8 cellular contexts compared by ENCODE assay signal in genomic region chr22:46043816-46044717, GRCh38.
DNase-seq lines count a peak whose midpoint lies in the region; ATAC-seq and TF ChIP-seq lines count a peak whose summit lies in the region.

No MANE protein-coding gene starts in this region.

- peak; percentile 28 for DNase-seq in NCI-H2107 treated with DMSO at 0.1 percent for 48 hours (lab: John Stamatoyannopoulos, UW; ENCODE audit: unreplicated experiment)
- no peak for DNase-seq in NCI-H2107 (lab: John Stamatoyannopoulos, UW)
- DNase-seq in activated CD4-positive, CD25-positive, alpha-beta regulatory T cell treated with anti-CD3 and anti-CD28 coated beads, Interleukin-2, amount 50 U/mL, for 72 hours: peak; percentile 29
- no peak for DNase-seq in esophagus squamous epithelium (lab: John Stamatoyannopoulos, UW)
- DNase-seq in natural killer cell: no peak

- no peaks in the 10 kb centered on the region for H3K36me3 Mint-ChIP-seq in natural killer cell

- peak overlapping the region; percentile 72 to 76 for H3K27ac Mint-ChIP-seq in natural killer cell

- H3K4me1 ChIP-seq in esophagus squamous epithelium: peaks cover 52 to 94% (median 57%) of the 10 kb centered on the region in 3 donors

- peak; percentile 5 to 55 (median 52) for ATAC-seq in natural killer cell
- no peak for ATAC-seq in HG02642 (IDR thresholded peaks at IDR 0.05; ENCODE audit: poor library complexity, unreplicated experiment)
- ATAC-seq in GM21528 (IDR thresholded peaks at IDR 0.05; ENCODE audit: low FRiP score, unreplicated experiment): no peak
- ATAC-seq in HG02973 (IDR thresholded peaks at IDR 0.05; ENCODE audit: unreplicated experiment): no peak

- H3K4me3 ChIP-seq in esophagus squamous epithelium: peak overlapping the region; percentile 56 to 84 (median 76)

- peak overlapping the region; percentile 93 to 100 (median 99) for H3K27ac ChIP-seq in esophagus squamous epithelium

- peak overlapping the region; percentile 84 for H3K4me3 Mint-ChIP-seq in natural killer cell

- H3K27me3 Mint-ChIP-seq in natural killer cell (ENCODE audit: low read depth in 2 of 2): no peaks in the 10 kb centered on the region

- no peaks in the 10 kb centered on the region for H3K36me3 ChIP-seq in esophagus squamous epithelium

- H3K27me3 ChIP-seq in esophagus squamous epithelium: no peaks in the 10 kb centered on the region

- peaks cover 0 to 32% of the 10 kb centered on the region in 2 donors for H3K4me1 Mint-ChIP-seq in natural killer cell

- H3K9me3 ChIP-seq in esophagus squamous epithelium: no peaks in the 10 kb centered on the region

- intact Hi-C loops in esophagus squamous epithelium (cut with DNase I) (no loop called here), natural killer cell (cut with micrococcal nuclease) (no loop called here)

- peak in 2 of 4 donors; percentile 30 to 55 for TF ChIP-seq POLR2A in esophagus squamous epithelium (IDR thresholded peaks at IDR 0.05)

- TF ChIP-seq CTCF in esophagus squamous epithelium (IDR thresholded peaks at IDR 0.05): no peak
- no peak for TF ChIP-seq CTCF in natural killer cell (IDR thresholded peaks at IDR 0.05)

- H3K9me3 Mint-ChIP-seq in natural killer cell: no peaks in the 10 kb centered on the region

- 0 to 11% methylated on average over 18 to 20 of the region's 38 CpGs for WGBS in esophagus squamous epithelium, 2 donors

Comparison
In these comparisons a context has a peak if more than half of its experiments do, and no peak if none do; other contexts are left out.
1. DNase-seq: peak in NCI-H2107 treated with DMSO at 0.1 percent for 48 hours (single experiment) and activated CD4-positive, CD25-positive, alpha-beta regulatory T cell treated with anti-CD3 and anti-CD28 coated beads, Interleukin-2, amount 50 U/mL, for 72 hours (single experiment); none in NCI-H2107 (single experiment), esophagus squamous epithelium (single experiment) and natural killer cell (single experiment).
2. ATAC-seq: peak in natural killer cell (3 of 3); none in HG02642 (single experiment), GM21528 (single experiment) and HG02973 (single experiment).